In genomic region chr7:127809285-127809702, GRCh38 we compare ENCODE assay signal across 10 cellular contexts.
DNase-seq lines count a peak whose midpoint lies in the region.
"Had no signal": no experiment of that assay in that cellular context is flagged by ENCODE, and none has a peak within 500 bp of the region (broad histone marks: within the 10 kb centered on the region; RNA-seq: fewer than 3 reads in every experiment).

No MANE protein-coding gene starts in this region.

- H3K27ac ChIP-seq in SJCRH30, result peak overlapping the region; percentile 59
- H3K27ac ChIP-seq: parathyroid adenoma had no signal

- in situ Hi-C loops in ACHN (cut with HindIII; ENCODE audit: low pct_ligation_motif_present, low pct_unique_long_range_greater_than_20kb, low sequenced_read_pairs), result no loop called here

- H3K36me3 ChIP-seq in SJCRH30 (peaks cover 3% of the 10 kb centered on the region; the same call in 1 of the 2 replicates), H7 (replicated peaks; ENCODE audit: control insufficient read depth, insufficient read depth, low read length) (no peaks in the 10 kb centered on the region)

- H3K4me1 ChIP-seq in SJCRH30, result peaks cover 15% of the 10 kb centered on the region

- H3K4me3 ChIP-seq in SJCRH30 (no peak overlapping the region), H7 (ENCODE audit: insufficient read depth, low read depth, low read length) (no peak overlapping the region)

- no peaks in the 10 kb centered on the region for H3K27me3 ChIP-seq in SJCRH30
- H3K27me3 ChIP-seq in H7 (ENCODE audit: control insufficient read depth, insufficient read depth, low read length), result no peaks in the 10 kb centered on the region

- DNase-seq in ACHN (peak; percentile 64), HCEC 1CT (peak; percentile 77), SJCRH30 (peak; percentile 90 to 95), glomerular visceral epithelial cell (ENCODE audit: extremely low spot score) (peak; percentile 76), NCI-H1092 treated with DMSO at 0.1 percent for 48 hours (lab: John Stamatoyannopoulos, UW) (no peak), LoVo (ENCODE audit: low spot score) (no peak), H7 (no peak), medulla oblongata (ENCODE audit: extremely low spot score) (no peak)
- DNase-seq: activated CD8-positive, alpha-beta T cell treated with anti-CD3 and anti-CD28 coated beads, Interleukin-2, amount 10 ng/mL, durations not matched to agents 7 days and 5 days had no signal

- H3K9me3 ChIP-seq in SJCRH30 (replicated peaks), result no peaks in the 10 kb centered on the region

Comparison
In these comparisons a context has a peak if more than half of its experiments do, and no peak if none do; other contexts are left out.
1. DNase-seq: peak in ACHN (single experiment), HCEC 1CT (single experiment), SJCRH30 (2 of 2) and glomerular visceral epithelial cell (single experiment); none in NCI-H1092 treated with DMSO at 0.1 percent for 48 hours (single experiment), LoVo (single experiment), H7 (single experiment) and medulla oblongata (single experiment).